Comparison of ENCODE assay signal across 35 cellular contexts in the genomic region with DNA sequence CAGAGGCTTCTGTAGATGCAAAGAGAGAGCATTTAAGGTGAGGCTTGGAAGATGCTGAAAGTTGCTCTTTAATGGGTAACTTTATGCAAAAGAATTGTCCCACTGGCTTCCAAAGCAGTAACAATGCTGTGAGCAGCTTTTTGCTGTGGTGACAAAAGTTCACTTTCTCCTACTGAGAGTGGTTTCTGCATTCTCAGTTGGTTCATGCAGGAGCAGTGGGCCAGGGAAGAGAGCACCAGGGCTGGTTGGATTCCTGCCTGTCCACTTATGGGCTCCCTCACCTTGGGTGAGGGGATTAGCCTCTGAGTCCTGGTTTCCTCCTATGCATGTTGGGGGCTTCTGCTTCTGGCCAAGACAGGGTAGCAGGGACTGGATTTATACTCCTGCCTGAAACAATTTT. TPM values are rescaled to one million over a fixed set of nuclear protein-coding genes. Genes with fewer than 3 reads are reported as not detected.
"Had no signal": no experiment of that assay in that cellular context is flagged by ENCODE, and none has a peak within 500 bp of the region (broad histone marks: within the 10 kb centered on the region; RNA-seq: fewer than 3 reads in every experiment).

No MANE protein-coding gene starts in this region.

- H3K27me3 ChIP-seq: MG63, SJCRH30 had no signal

- H3K27ac ChIP-seq: PC-9, RWPE1, SJCRH30, SK-N-MC had no signal

- H3K36me3 ChIP-seq: MG63, SJCRH30 had no signal

- ATAC-seq: K562, Panc1, Right ventricle myocardium inferior, SK-N-SH treated with all-trans-retinoic acid at 6 μM for 48 hours had no signal

- H3K9me3 ChIP-seq: MG63, SJCRH30 had no signal

- H3K4me3 ChIP-seq: K562, MG63, PC-9, SJCRH30, SK-N-MC had no signal

- DNase-seq: Kasumi-1, KG1, MG63, NCI-H1048, NCI-H1092 treated with DMSO at 0.1 percent for 48 hours, NCI-H1105 treated with DMSO at 0.1 percent for 48 hours, NCI-H1417, NCI-H1436, NCI-H146, NCI-H1694, NCI-H187, NCI-H1930, NCI-H2029 treated with DMSO at 0.1 percent for 48 hours, NCI-H2081 treated with DMSO at 0.1 percent for 48 hours, NCI-H2107, NCI-H2171, NCI-H226, NCI-H446 treated with DMSO at 0.1 percent for 48 hours, NCI-H510A, NCI-H526, NCI-H69, NCI-H748 treated with DMSO at 0.1 percent for 48 hours, PC-9, SHP77, SIG-M5, SJCRH30 had no signal

RNA-seq across cellular contexts. Expression of a gene that starts 31.1 kb away (rescaled TPM):
- total RNA-seq: M059J had no signal

RNA-seq across cellular contexts. Expression of a gene that starts 46.8 kb away (rescaled TPM):
- total RNA-seq: M059J, OCI-LY7, PC-9, RPMI7951, SJCRH30 had no signal
